In genomic region chr1:42942444-42942843, GRCh38 we compare ENCODE assay signal across 10 cellular contexts. TPM values are rescaled to one million over a fixed set of nuclear protein-coding genes. Genes with fewer than 3 reads are reported as not detected.
DNase-seq lines count a peak whose midpoint lies in the region; ATAC-seq and TF ChIP-seq lines count a peak whose summit lies in the region.
"Had no signal": no experiment of that assay in that cellular context is flagged by ENCODE, and none has a peak within 500 bp of the region (broad histone marks: within the 10 kb centered on the region; RNA-seq: fewer than 3 reads in every experiment).

No MANE protein-coding gene starts in this region.

- no peak for TF ChIP-seq CTCF in upper lobe of right lung (IDR thresholded peaks at IDR 0.05)

- intact Hi-C loops in upper lobe of right lung (cut with DNase I), result no loop called here

- H3K36me3 ChIP-seq in upper lobe of right lung, result no peaks in the 10 kb centered on the region

- H3K4me3 ChIP-seq in upper lobe of right lung, result no peak overlapping the region

- no peak overlapping the region for H3K27ac Mint-ChIP-seq in activated naive CD4-positive, alpha-beta T cell treated with anti-CD3 and anti-CD28 coated beads, Interleukin-2, amount 50 U/mL, for 24 hours
- peak overlapping the region; percentile 73 for H3K27ac Mint-ChIP-seq in activated naive CD8-positive, alpha-beta T cell

- ATAC-seq in upper lobe of right lung (no peak), GM19035 (IDR thresholded peaks at IDR 0.05; ENCODE audit: unreplicated experiment) (no peak), HG03442 (IDR thresholded peaks at IDR 0.05; ENCODE audit: unreplicated experiment) (no peak)

- peak overlapping the region; percentile 68 for H3K27ac ChIP-seq in layer of hippocampus (ENCODE audit: low read depth, low read length)
- peak overlapping the region; percentile 49 for H3K27ac ChIP-seq in upper lobe of right lung

- no peaks in the 10 kb centered on the region for H3K27me3 Mint-ChIP-seq in activated naive CD4-positive, alpha-beta T cell treated with anti-CD3 and anti-CD28 coated beads, Interleukin-2, amount 50 U/mL, for 24 hours
- H3K27me3 Mint-ChIP-seq in activated naive CD8-positive, alpha-beta T cell, result no peaks in the 10 kb centered on the region

- peaks cover 71% of the 10 kb centered on the region for H3K4me1 ChIP-seq in upper lobe of right lung

- H3K4me3 Mint-ChIP-seq in activated naive CD4-positive, alpha-beta T cell treated with anti-CD3 and anti-CD28 coated beads, Interleukin-2, amount 50 U/mL, for 24 hours, result peak overlapping the region; percentile 30
- H3K4me3 Mint-ChIP-seq in activated naive CD8-positive, alpha-beta T cell, result peak overlapping the region; percentile 23

- peaks cover 12% of the 10 kb centered on the region for H3K36me3 Mint-ChIP-seq in activated naive CD4-positive, alpha-beta T cell treated with anti-CD3 and anti-CD28 coated beads, Interleukin-2, amount 50 U/mL, for 24 hours
- H3K36me3 Mint-ChIP-seq in activated naive CD8-positive, alpha-beta T cell, result peaks cover 13% of the 10 kb centered on the region

- H3K27me3 ChIP-seq in layer of hippocampus (ENCODE audit: control insufficient read depth, insufficient read depth, low read length) (no peaks in the 10 kb centered on the region), upper lobe of right lung (no peaks in the 10 kb centered on the region)

- no peaks in the 10 kb centered on the region for H3K9me3 ChIP-seq in upper lobe of right lung

- H3K9me3 Mint-ChIP-seq in activated naive CD4-positive, alpha-beta T cell treated with anti-CD3 and anti-CD28 coated beads, Interleukin-2, amount 50 U/mL, for 24 hours, result no peaks in the 10 kb centered on the region
- no peaks in the 10 kb centered on the region for H3K9me3 Mint-ChIP-seq in activated naive CD8-positive, alpha-beta T cell (ENCODE audit: low read depth)

- DNase-seq in activated naive CD4-positive, alpha-beta T cell (lab: John Stamatoyannopoulos, UW), result no peak
- DNase-seq in upper lobe of right lung, result no peak
- DNase-seq in putamen (ENCODE audit: low spot score), result no peak
- DNase-seq: H7, NCI-H2227 treated with DMSO at 0.1 percent for 48 hours had no signal

- peaks cover 98% of the 10 kb centered on the region for H3K4me1 Mint-ChIP-seq in activated naive CD4-positive, alpha-beta T cell treated with anti-CD3 and anti-CD28 coated beads, Interleukin-2, amount 50 U/mL, for 24 hours
- peaks cover 95% of the 10 kb centered on the region for H3K4me1 Mint-ChIP-seq in activated naive CD8-positive, alpha-beta T cell (ENCODE audit: low read depth)

RNA-seq across cellular contexts. Expression of gene SLC2A1, which starts 16.2 kb away (rescaled TPM):
- total RNA-seq in upper lobe of right lung, result 12.9 TPM
